In the genomic region with DNA sequence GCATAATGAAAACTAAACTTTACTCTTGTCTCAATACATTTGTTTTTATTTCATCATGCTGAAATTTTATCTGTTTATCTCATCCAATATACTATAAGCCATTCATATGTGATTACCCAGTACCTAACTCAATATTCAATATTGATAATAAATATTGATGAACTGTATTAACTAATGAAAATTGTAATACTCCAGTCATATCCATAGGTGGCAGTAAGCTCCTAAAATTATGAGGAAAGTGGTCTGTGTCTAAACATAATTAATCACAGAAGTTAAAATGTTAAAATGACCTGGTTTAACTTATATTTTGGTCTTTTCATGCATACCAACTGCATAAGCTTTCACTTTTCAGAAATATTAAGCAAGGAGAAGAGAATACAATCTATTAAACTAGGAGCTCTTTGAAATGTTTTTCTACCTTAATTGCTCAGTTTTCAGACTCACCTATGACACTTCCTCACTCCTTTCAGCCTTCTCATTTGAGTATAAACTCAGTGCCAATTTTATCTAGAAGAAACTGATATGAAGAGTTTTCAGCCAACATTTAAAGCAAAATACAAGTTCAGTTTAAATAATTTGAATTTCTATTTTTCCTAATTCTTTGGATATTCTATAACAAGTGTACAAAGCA, we compare ENCODE assay signal across 10 cellular contexts. TPM values are rescaled to one million over a fixed set of nuclear protein-coding genes. Genes with fewer than 3 reads are reported as not detected.
DNase-seq lines count a peak whose midpoint lies in the region; ATAC-seq and TF ChIP-seq lines count a peak whose summit lies in the region.
"Had no signal": no experiment of that assay in that cellular context is flagged by ENCODE, and none has a peak within 500 bp of the region (broad histone marks: within the 10 kb centered on the region; RNA-seq: fewer than 3 reads in every experiment).

No MANE protein-coding gene starts in this region.

- no peak overlapping the region for H4K8ac ChIP-seq in IMR-90 (ENCODE audit: low read depth in 2 of 2, low read length in 2 of 2)

- no peaks in the 10 kb centered on the region for H3K9me1 ChIP-seq in IMR-90 (ENCODE audit: insufficient read depth, low read length)

- H3K23ac ChIP-seq in IMR-90 (ENCODE audit: low read depth, low read length), result no peak overlapping the region

- H2AK9ac ChIP-seq in IMR-90 (replicated peaks; ENCODE audit: low read depth, low read length, poor library complexity), result no peak overlapping the region

- H3K36me3 ChIP-seq in cardiac muscle cell (no peaks in the 10 kb centered on the region), right atrium auricular region (no peaks in the 10 kb centered on the region), IMR-90 (ENCODE audit: control insufficient read depth, insufficient read depth, low read length) (no peaks in the 10 kb centered on the region), mammary epithelial cell (ENCODE audit: insufficient read depth, low read length) (no peaks in the 10 kb centered on the region)
- H3K36me3 ChIP-seq: prostate gland had no signal

- in situ Hi-C loops in IMR-90 (cut with MboI; ENCODE audit: low sequenced_read_pairs) (no loop called here), mammary epithelial cell (cut with MboI; ENCODE audit: low sequenced_read_pairs in 2 of 2) (no loop called here)

- BruUV-seq in IMR-90 (replicated peaks; lab: Mats Ljungman, UMichigan) (no TSS peak), mammary epithelial cell (replicated peaks; lab: Mats Ljungman, UMichigan) (no TSS peak)

- H3K79me2 ChIP-seq in mammary epithelial cell (ENCODE audit: insufficient read depth, low read length), result no peaks in the 10 kb centered on the region

- CTCF ChIA-PET in IMR-90 (lab: Yijun Ruan, JAX), result interaction anchor here (0.8 to 1.5 kb wide), 7 partner anchors 10 to 56 kb away, joined by 3 to 7 read pairs (median 4); no protein-coding TSS in a partner anchor
- CTCF ChIA-PET in mammary epithelial cell (lab: Charles Lee; ENCODE audit: low non-redundant PET), result interaction anchor here (0.6 to 0.8 kb wide), 3 partner anchors 17 to 85 kb away, joined by 3 read pairs; no protein-coding TSS in a partner anchor

- dilution Hi-C loops in IMR-90 (cut with HindIII; ENCODE audit: low sequenced_read_pairs, unreplicated experiment) (no loop called here), mammary epithelial cell (cut with HindIII; ENCODE audit: low sequenced_read_pairs) (loop anchor here (5.0 kb wide), 1 partner anchor 63 kb away; no protein-coding TSS in a partner anchor)

- no peak overlapping the region for H3K14ac ChIP-seq in IMR-90 (replicated peaks; ENCODE audit: low read depth, low read length)

- no peak overlapping the region for H3K4me3 Mint-ChIP-seq in type B pancreatic cell

- H3K27me3 Mint-ChIP-seq in type B pancreatic cell, result peaks cover 26% of the 10 kb centered on the region

- H3K4me1 ChIP-seq in cardiac muscle cell (ENCODE audit: low read depth) (no peaks in the 10 kb centered on the region), right atrium auricular region (no peaks in the 10 kb centered on the region), IMR-90 (ENCODE audit: control insufficient read depth, insufficient read depth, low read length) (no peaks in the 10 kb centered on the region), mammary epithelial cell (ENCODE audit: insufficient read depth, low read length) (peaks cover 3% of the 10 kb centered on the region)
- H3K4me1 ChIP-seq: prostate gland had no signal

- H3K9ac ChIP-seq in IMR-90 (ENCODE audit: low read depth, low read length) (no peak overlapping the region), mammary epithelial cell (ENCODE audit: insufficient read depth, low read length) (no peak overlapping the region)

- no peak for TF ChIP-seq POLR2A in IMR-90 (IDR thresholded peaks at IDR 0.05; ENCODE audit: low read depth, low read length)

- H3K36me3 Mint-ChIP-seq in type B pancreatic cell, result no peaks in the 10 kb centered on the region

- H2BK15ac ChIP-seq in IMR-90 (ENCODE audit: low read depth, low read length), result no peak overlapping the region

- H3K4me2 ChIP-seq in IMR-90 (ENCODE audit: low read depth, low read length), result no peak overlapping the region
- H3K4me2 ChIP-seq in mammary epithelial cell (ENCODE audit: insufficient read depth, low read depth, low read length), result no peak overlapping the region

- intact Hi-C loops in IMR-90 (cut with micrococcal nuclease), result no loop called here
- intact Hi-C loops in mammary epithelial cell (cut with micrococcal nuclease), result loop anchor here (1.0 to 2.0 kb wide), 2 partner anchors 45 to 57 kb away; no protein-coding TSS in a partner anchor
- intact Hi-C loops in head of caudate nucleus (cut with DNase I), result no loop called here

- H3K4me3 ChIP-seq in cardiac muscle cell (no peak overlapping the region), right atrium auricular region (no peak overlapping the region), IMR-90 (ENCODE audit: insufficient read depth, low read depth, low read length) (no peak overlapping the region), mammary epithelial cell (replicated peaks in 1 of 3; ENCODE audit: insufficient read depth in 1 of 3, low read depth in 2 of 3, low read length in 3 of 3) (no peak overlapping the region)
- H3K4me3 ChIP-seq: prostate gland had no signal

- H3K56ac ChIP-seq in IMR-90 (ENCODE audit: extremely low read depth, insufficient read depth, low read length), result no peak overlapping the region

- no peak overlapping the region for H3K4ac ChIP-seq in IMR-90 (ENCODE audit: low read depth, low read length)

- H4K91ac ChIP-seq in IMR-90 (ENCODE audit: insufficient read depth, low read depth, low read length), result no peak overlapping the region

- H2AFZ ChIP-seq in IMR-90 (replicated peaks; ENCODE audit: low read length, poor library complexity), result no peak overlapping the region
- no peak overlapping the region for H2AFZ ChIP-seq in mammary epithelial cell (ENCODE audit: low read depth, low read length)

- no peak overlapping the region for H3K27ac Mint-ChIP-seq in type B pancreatic cell

- no peak for ATAC-seq in IMR-90 (ENCODE audit: low read depth)
- no peak for ATAC-seq in HG02973 (IDR thresholded peaks at IDR 0.05; ENCODE audit: unreplicated experiment)

- H2BK5ac ChIP-seq in IMR-90 (ENCODE audit: low read depth, low read length, poor library complexity, severe bottlenecking), result no peak overlapping the region

- TF ChIP-seq CTCF in cardiac muscle cell (IDR thresholded peaks at IDR 0.05; ENCODE audit: low read depth, low read length), result peak; percentile 45
- TF ChIP-seq CTCF in right atrium auricular region (IDR thresholded peaks at IDR 0.05), result peak in 1 of 2 donors; percentile 54
- peak; percentile 50 for TF ChIP-seq CTCF in IMR-90 (conservative IDR thresholded peaks at IDR 0.05; ENCODE audit: low read depth, low read length)
- TF ChIP-seq CTCF in mammary epithelial cell (conservative IDR thresholded peaks at IDR 0.05 in 1 of 2, IDR thresholded peaks at IDR 0.05 in 1 of 2; ENCODE audit: extremely low read depth in 1 of 2, insufficient read depth in 1 of 2, low read depth in 1 of 2, low read length in 2 of 2), result peak; percentile 54 to 57
- peak; percentile 73 for TF ChIP-seq CTCF in type B pancreatic cell (conservative IDR thresholded peaks at IDR 0.05)

- no peaks in the 10 kb centered on the region for H3K9me3 Mint-ChIP-seq in type B pancreatic cell

- no peaks in the 10 kb centered on the region for H4K20me1 ChIP-seq in IMR-90 (ENCODE audit: insufficient read depth, low read length)
- no peaks in the 10 kb centered on the region for H4K20me1 ChIP-seq in mammary epithelial cell (ENCODE audit: insufficient read depth, low read length)

- no peak overlapping the region for H2AK5ac ChIP-seq in IMR-90 (ENCODE audit: low read depth, low read length)

- peak; percentile 32 for TF ChIP-seq RAD21 in IMR-90 (IDR thresholded peaks at IDR 0.05; ENCODE audit: low read length)

- DNase-seq in cardiac muscle cell (ENCODE audit: low read depth in 1 of 2, low spot score in 1 of 2) (peak in 1 of 2 donors; percentile 2), right atrium auricular region (ENCODE audit: low spot score) (no peak), IMR-90 (no peak), mammary epithelial cell (no peak), type B pancreatic cell (ENCODE audit: extremely low spot score, unreplicated experiment) (no peak), T1000 (lab: John Stamatoyannopoulos, UW) (no peak), head of caudate nucleus (no peak)
- DNase-seq: NCI-H524 had no signal

- H3K18ac ChIP-seq in IMR-90 (ENCODE audit: low read depth, low read length), result no peak overlapping the region

- POLR2A ChIA-PET in IMR-90 (lab: Charles Lee; ENCODE audit: unreplicated experiment), result no interaction called here

- H3K27ac ChIP-seq in cardiac muscle cell (no peak overlapping the region), right atrium auricular region (no peak overlapping the region), IMR-90 (ENCODE audit: insufficient read depth, low read length) (no peak overlapping the region), mammary epithelial cell (ENCODE audit: insufficient read depth, low read depth, low read length) (no peak overlapping the region)
- H3K27ac ChIP-seq: prostate gland had no signal

- no peak overlapping the region for H2BK20ac ChIP-seq in IMR-90 (ENCODE audit: low read depth, low read length)

- no peaks in the 10 kb centered on the region for H3K79me1 ChIP-seq in IMR-90 (ENCODE audit: low read depth in 1 of 2, low read length in 2 of 2)

- no peaks in the 10 kb centered on the region for H3K27me3 ChIP-seq in cardiac muscle cell
- no peaks in the 10 kb centered on the region for H3K27me3 ChIP-seq in right atrium auricular region
- H3K27me3 ChIP-seq in IMR-90 (ENCODE audit: control insufficient read depth, insufficient read depth, low read length), result no peaks in the 10 kb centered on the region
- no peaks in the 10 kb centered on the region for H3K27me3 ChIP-seq in mammary epithelial cell (ENCODE audit: insufficient read depth, low read length)

- H2BK120ac ChIP-seq in IMR-90 (ENCODE audit: low read depth, low read length), result no peak overlapping the region

- no peak overlapping the region for H4K5ac ChIP-seq in IMR-90 (ENCODE audit: low read depth, low read length)

- peaks cover 5% of the 10 kb centered on the region for H3K4me1 Mint-ChIP-seq in type B pancreatic cell (ENCODE audit: unreplicated experiment)

- H3K9me3 ChIP-seq in cardiac muscle cell (ENCODE audit: low read depth), result no peaks in the 10 kb centered on the region
- no peaks in the 10 kb centered on the region for H3K9me3 ChIP-seq in right atrium auricular region
- H3K9me3 ChIP-seq in IMR-90 (ENCODE audit: control insufficient read depth, insufficient read depth, low read length), result no peaks in the 10 kb centered on the region
- H3K9me3 ChIP-seq in mammary epithelial cell (replicated peaks; ENCODE audit: insufficient read depth, low read length), result no peaks in the 10 kb centered on the region
- H3K9me3 ChIP-seq: prostate gland had no signal

RNA-seq across cellular contexts. Expression of a gene that starts 30.5 kb away (rescaled TPM):
- 46.3 and 95.8 TPM in 2 replicates for total RNA-seq in cardiac muscle cell
- 51.5 and 104 TPM in 2 replicates for polyA plus RNA-seq in cardiac muscle cell
- 10 to 100 TPM in 1 of 2 donors, 1 to 10 TPM in 1; 4.0 to 14.4 TPM for total RNA-seq in right atrium auricular region
- 0.18 and 0.28 TPM in 2 replicates for total RNA-seq in IMR-90 (2012; rRNA removed)
- 0.04 and 0.05 TPM in 2 replicates for polyA plus RNA-seq in IMR-90 (2012; rRNA removed)
- 0.01 TPM in 1 of 2 replicates, not detected in the other for polyA plus RNA-seq in IMR-90 (2012; cell fraction: cytosol; rRNA removed)
- 0.02 and 0.24 TPM in 2 replicates for polyA plus RNA-seq in IMR-90 (2012; cell fraction: nucleus; rRNA removed; ENCODE audit: low replicate concordance)
- 10 to 100 TPM in 1 of 2 donors, 1 to 10 TPM in 1; 3.9 to 14.2 TPM for total RNA-seq in mammary epithelial cell
- 1.5 TPM for polyA plus RNA-seq in mammary epithelial cell
- 0.21 TPM for polyA minus RNA-seq in mammary epithelial cell
- total RNA-seq in type B pancreatic cell (ENCODE audit: low replicate concordance), result 1.0 and 2.1 TPM in 2 replicates
